ENCODE assay signal across 8 cellular contexts in genomic region chr6:106084973-106085686, GRCh38.
DNase-seq lines count a peak whose midpoint lies in the region; ATAC-seq and TF ChIP-seq lines count a peak whose summit lies in the region.

No MANE protein-coding gene starts in this region.

- DNase-seq in NCI-H1105 treated with DMSO at 0.1 percent for 48 hours (lab: John Stamatoyannopoulos, UW) (peak; percentile 23), NCI-H1105 (lab: John Stamatoyannopoulos, UW) (no peak), SW480 (ENCODE audit: low spot score) (peak; percentile 67), fibroblast of mammary gland (ENCODE audit: low read depth) (peak; percentile 68), GM19240 (ENCODE audit: insufficient read length, low spot score) (no peak)

- ATAC-seq in GM21526 (IDR thresholded peaks at IDR 0.05; ENCODE audit: low FRiP score, unreplicated experiment): no peak
- ATAC-seq in GM19467 (IDR thresholded peaks at IDR 0.05; ENCODE audit: unreplicated experiment): no peak

- H3K27ac ChIP-seq in skin epidermis: peak overlapping the region in 20 of 21 experiments; percentile 33 to 93 (median 84)

- TF ChIP-seq CTCF in fibroblast of mammary gland (conservative IDR thresholded peaks at IDR 0.05; ENCODE audit: control insufficient read depth, insufficient read depth, low read depth, low read length): no peak

- H3K4me3 ChIP-seq in fibroblast of mammary gland (ENCODE audit: control insufficient read depth, low read depth, low read length) (peak overlapping the region; percentile 60), skin epidermis (peak overlapping the region; percentile 44 to 73 (median 59))

Comparison
In these comparisons a context has a peak if more than half of its experiments do, and no peak if none do; other contexts are left out.
1. DNase-seq: peak in NCI-H1105 treated with DMSO at 0.1 percent for 48 hours (single experiment), SW480 (single experiment) and fibroblast of mammary gland (single experiment); none in NCI-H1105 (single experiment) and GM19240 (single experiment).